ENCODE assay signal across 8 cellular contexts in the genomic region with DNA sequence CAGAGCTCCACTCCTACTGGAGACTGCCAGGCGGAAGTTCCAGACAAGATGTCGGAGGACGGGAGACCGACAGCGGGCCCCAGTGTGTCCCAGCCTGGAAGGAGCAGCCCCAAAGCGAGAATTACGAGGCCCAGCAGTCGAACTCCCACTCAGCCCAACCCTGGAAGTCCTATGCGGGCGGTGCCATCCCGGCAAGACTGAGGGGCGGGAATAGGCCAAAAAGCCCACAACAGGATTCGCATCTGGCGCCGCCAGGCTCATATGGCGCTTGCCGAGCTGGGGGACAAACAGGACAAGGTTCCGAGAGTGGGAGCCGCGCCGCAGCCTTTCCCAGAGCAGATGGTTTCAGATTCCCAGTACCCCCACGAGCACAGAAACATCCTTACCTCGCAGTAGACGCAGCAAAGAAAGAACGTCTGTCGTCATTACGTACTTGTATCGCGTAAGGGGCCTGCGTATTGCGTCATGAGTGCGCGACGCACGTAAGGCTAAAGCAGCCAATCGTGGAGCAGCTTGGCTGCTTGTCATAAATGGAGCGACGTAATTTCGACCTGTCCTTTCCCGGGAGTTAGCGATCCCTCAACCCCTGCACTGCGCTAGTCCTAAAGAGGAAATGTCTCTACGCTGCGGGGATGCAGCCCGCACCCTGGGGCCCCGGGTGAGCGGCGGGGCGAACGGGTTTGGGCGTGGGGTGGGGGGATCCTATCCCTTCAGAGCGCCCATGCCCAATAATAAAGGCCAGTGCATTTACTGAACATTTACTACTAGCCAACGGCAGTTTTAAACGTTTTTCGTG. TPM values are rescaled to one million over a fixed set of nuclear protein-coding genes. Genes with fewer than 3 reads are reported as not detected.
A peak's percentile ranks its signal among the peaks of the same experiment; 100 is the strongest.
DNase-seq lines count a peak whose midpoint lies in the region; ATAC-seq, FAIRE-seq and TF ChIP-seq lines count a peak whose summit lies in the region.

A gene (plus strand): TSS at position 552 of the 796 bp plus-strand sequence. CDS start 62 bp downstream, at position 614.
A gene (minus strand): TSS at position 418 of the 796 bp plus-strand sequence. CDS start 483 bp downstream, outside the sequence.

- FAIRE-seq in islet of Langerhans (lab: Jason Lieb, UNC), result peak; percentile 89

- TF ChIP-seq CTCF in AG10803 (conservative IDR thresholded peaks at IDR 0.05; ENCODE audit: low read length), result no peak

- DNase-seq in AG10803 (ENCODE audit: low read depth), result peak; percentile 100
- DNase-seq in NCI-H460 (ENCODE audit: extremely low read depth, low read depth), result peak; percentile 97
- DNase-seq in activated CD4-positive, CD25-positive, alpha-beta regulatory T cell treated with anti-CD3 and anti-CD28 coated beads, Interleukin-2, amount 50 U/mL, for 72 hours, result peak; percentile 89
- peak; percentile 42 to 80 for DNase-seq in cerebellar nuclear complex (lab: John Stamatoyannopoulos, UW)
- peak; percentile 86 for DNase-seq in stimulated activated CD4-positive, alpha-beta T cell treated with anti-CD3 and anti-CD28 coated beads, Interleukin-12 subunit alpha, Interleukin-12 subunit beta, amount 100 ng/mL, for 4 hours

- H3K4me3 ChIP-seq in AG10803 (ENCODE audit: low read length), result peak within 1 kb of the TSS; percentile 89

- ATAC-seq in GM19043 (IDR thresholded peaks at IDR 0.05; ENCODE audit: low read depth, unreplicated experiment) (peak; percentile 77), HG03378 (IDR thresholded peaks at IDR 0.05; ENCODE audit: unreplicated experiment) (peak; percentile 80)

RNA-seq across cellular contexts. Expression of the first gene that starts in this region (rescaled TPM):
- 32.8 and 37.0 TPM in 2 replicates for total RNA-seq in NCI-H460 (2014; rRNA removed; shearing (Covaris generic))
- 48.5 and 57.3 TPM in 2 replicates for polyA plus RNA-seq in NCI-H460 (2014; cell fraction: nucleus; rRNA removed)

RNA-seq across cellular contexts. Expression of the second gene that starts in this region (rescaled TPM):
- total RNA-seq in NCI-H460 (2014; rRNA removed; shearing (Covaris generic)), result 6,834 and 7,046 TPM in 2 replicates
- polyA plus RNA-seq in NCI-H460 (2014; cell fraction: nucleus; rRNA removed), result 3,526 and 3,890 TPM in 2 replicates

Comparison
In these comparisons a context has a peak if more than half of its experiments do, and no peak if none do; other contexts are left out.
1. Peak in every context shown above with its lines: DNase-seq, ATAC-seq and H3K4me3 ChIP-seq.